1 cellular context compared by ENCODE assay signal in the genomic region with DNA sequence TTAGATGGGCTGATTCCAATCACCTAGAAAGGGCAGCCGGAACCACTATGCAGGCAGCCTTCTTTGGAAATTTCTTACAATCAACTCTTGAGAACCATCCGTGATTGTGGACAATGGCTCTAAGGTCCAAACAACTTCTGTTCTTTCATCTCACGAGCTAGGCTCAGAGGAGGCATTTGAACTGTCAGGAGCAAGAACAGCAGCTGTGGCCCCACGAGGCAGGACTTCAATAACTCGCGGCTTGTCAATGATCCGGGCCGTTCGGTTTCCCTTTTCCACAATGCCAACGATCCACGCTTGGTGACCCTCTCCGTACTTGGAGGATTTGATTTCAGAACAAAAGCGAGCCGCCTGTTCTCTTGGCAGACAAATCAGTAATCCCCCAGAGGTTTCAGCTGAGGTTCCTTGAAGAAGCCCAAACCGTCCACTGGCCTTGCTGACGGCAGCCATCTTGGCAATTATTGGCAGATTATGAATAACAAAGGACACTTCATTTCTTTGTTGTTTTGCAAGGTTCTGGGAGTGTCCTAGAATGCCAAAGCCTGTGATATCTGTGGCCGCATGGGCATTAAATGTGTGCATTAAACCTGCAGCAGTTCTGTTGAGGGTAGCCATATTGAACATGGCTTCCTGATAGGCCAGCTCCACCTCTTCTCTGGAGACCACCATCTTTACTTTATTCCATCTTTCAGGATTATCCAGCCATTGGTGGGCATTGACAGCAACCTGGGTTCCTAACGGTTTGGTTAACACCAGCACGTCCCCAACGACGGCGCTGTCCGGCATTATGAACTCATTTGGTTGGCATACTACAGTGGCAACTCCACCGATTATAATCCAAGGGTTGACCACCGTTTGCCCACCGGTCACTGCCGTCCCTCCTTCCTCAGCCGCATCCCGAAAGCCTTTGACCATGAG.
A peak's percentile ranks its signal among the peaks of the same experiment; 100 is the strongest.
TF ChIP-seq lines count a peak whose summit lies in the region.

No MANE protein-coding gene starts in this region.

TF ChIP-seq in H1, 55 proteins besides CTCF, POLR2A, EP300 and RAD21:
- TF ChIP-seq JUN (IDR thresholded peaks at IDR 0.05; ENCODE audit: low read depth, low read length) (no peak), YY1 (IDR thresholded peaks at IDR 0.05; ENCODE audit: low read depth, low read length) (peak; percentile 74), TBP (IDR thresholded peaks at IDR 0.05; ENCODE audit: low read depth, low read length) (no peak)
